Comparison of ENCODE assay signal across 8 cellular contexts in the genomic region with DNA sequence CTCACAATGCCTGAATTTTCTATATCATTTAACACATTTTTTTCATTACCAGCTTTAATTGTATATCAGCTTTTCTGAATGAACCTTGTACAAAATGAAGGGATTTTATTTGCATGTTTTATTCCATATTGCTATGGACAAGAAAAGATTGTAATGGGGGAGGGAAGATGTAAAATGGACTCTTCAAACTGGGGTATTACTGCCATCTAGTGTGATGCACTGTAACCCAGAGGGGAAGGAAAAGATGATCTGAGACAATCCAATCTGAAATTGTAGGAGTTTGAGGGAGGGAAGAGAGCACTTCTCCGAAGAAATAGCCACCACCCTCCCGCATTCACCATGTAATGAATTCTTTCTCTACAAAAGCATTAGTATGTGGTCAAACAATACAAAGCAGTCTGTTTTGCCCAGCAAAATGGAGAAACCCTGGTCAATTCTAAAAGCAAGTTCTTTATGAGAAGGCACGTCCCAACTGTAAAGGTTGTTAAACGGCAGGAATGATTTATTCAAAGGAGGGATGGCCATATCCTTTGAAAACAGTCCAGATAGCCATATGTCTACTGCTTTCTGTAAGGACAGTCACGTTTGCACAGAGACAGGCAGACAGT.
DNase-seq lines count a peak whose midpoint lies in the region; ATAC-seq lines count a peak whose summit lies in the region.

No MANE protein-coding gene starts in this region.

- no peak overlapping the region for H3K27ac ChIP-seq in GM23248

- no peak overlapping the region for H3K4me3 ChIP-seq in GM23248

- no peaks in the 10 kb centered on the region for H3K9me3 ChIP-seq in GM23248 (ENCODE audit: low read depth)

- H3K27me3 ChIP-seq in GM23248 (replicated peaks; ENCODE audit: insufficient read depth): no peaks in the 10 kb centered on the region

- no peaks in the 10 kb centered on the region for H3K36me3 ChIP-seq in GM23248 (ENCODE audit: low read depth)

- intact Hi-C loops in left colon (cut with DNase I, micrococcal nuclease): no loop called here

- H3K79me2 ChIP-seq in GM23248 (ENCODE audit: insufficient read depth): no peaks in the 10 kb centered on the region

- no peaks in the 10 kb centered on the region for H3K9me2 ChIP-seq in GM23248 (ENCODE audit: insufficient read depth)

- H3F3A ChIP-seq in GM23248 (ENCODE audit: insufficient read depth): no peaks in the 10 kb centered on the region

- no peaks in the 10 kb centered on the region for H4K20me1 ChIP-seq in GM23248 (ENCODE audit: insufficient read depth)

- DNase-seq in GM23248: peak; percentile 60
- peak; percentile 51 for DNase-seq in NCI-H460 (ENCODE audit: extremely low read depth, low read depth)
- peak; percentile 76 for DNase-seq in dedifferentiated amniotic fluid mesenchymal stem cell (ENCODE audit: extremely low spot score)
- DNase-seq in medulla oblongata (ENCODE audit: extremely low spot score): peak; percentile 77
- no peak for DNase-seq in ecto neural progenitor cell (ENCODE audit: low spot score)
- DNase-seq in left colon: no peak
- no peak for DNase-seq in activated T-cell treated with anti-CD3 and anti-CD28 coated beads, Interleukin-2, amount 50 U/mL, for 1 hour

- WGBS in GM23248 (ENCODE audit: low coverage in 1 of 2, low lambda C conversion rate in 2 of 2, missing lambda C conversion rate in 2 of 2), 2 experiments: 19% methylated on average over 5 of the region's 5 CpGs

- in situ Hi-C loops in GM23248 (cut with MboI): no loop called here

- no peaks in the 10 kb centered on the region for H3K4me1 ChIP-seq in GM23248 (ENCODE audit: insufficient read depth)

- no peak overlapping the region for H3K4me2 ChIP-seq in GM23248 (ENCODE audit: unreplicated experiment)

- H3K9ac ChIP-seq in GM23248: no peak overlapping the region

- no peak overlapping the region for H2AFZ ChIP-seq in GM23248

- ATAC-seq in left colon (no peak), HG03442 (IDR thresholded peaks at IDR 0.05; ENCODE audit: unreplicated experiment) (no peak)

Comparison
In these comparisons a context has a peak if more than half of its experiments do, and no peak if none do; other contexts are left out.
1. DNase-seq: peak in GM23248 (single experiment), NCI-H460 (single experiment), dedifferentiated amniotic fluid mesenchymal stem cell (single experiment) and medulla oblongata (single experiment); none in ecto neural progenitor cell (single experiment), left colon (0 of 2) and activated T-cell treated with anti-CD3 and anti-CD28 coated beads, Interleukin-2, amount 50 U/mL, for 1 hour (single experiment).